ENCODE assay signal across 1 cellular context in the genomic region with DNA sequence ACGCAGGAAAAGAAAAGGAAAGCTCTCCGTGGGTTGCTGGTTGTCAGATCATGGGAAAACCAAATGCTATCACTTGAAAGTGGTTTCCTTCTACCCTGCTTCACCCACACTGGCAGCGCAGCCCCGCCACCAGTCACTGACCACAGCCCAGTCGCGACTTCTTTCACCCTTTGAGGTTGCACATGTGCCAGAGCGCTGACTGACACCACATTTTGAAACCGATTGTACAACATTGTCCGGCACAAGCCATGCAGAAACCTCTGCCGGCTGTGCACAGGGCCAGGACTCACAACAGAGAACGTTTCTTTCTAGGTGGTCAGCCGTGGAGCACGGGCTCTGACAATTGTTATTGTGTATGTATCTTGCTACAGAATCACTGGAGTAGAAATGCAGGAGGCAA.
TF ChIP-seq lines count a peak whose summit lies in the region.

No MANE protein-coding gene starts in this region.

TF ChIP-seq in H1, 55 proteins besides CTCF, POLR2A, EP300 and RAD21:
- TF ChIP-seq NANOG (IDR thresholded peaks at IDR 0.05; ENCODE audit: insufficient read depth, low read depth, low read length, poor library complexity, severe bottlenecking): no peak
- no peak for TF ChIP-seq TEAD4 (IDR thresholded peaks at IDR 0.05; ENCODE audit: low read depth, low read length)
- TF ChIP-seq CTBP2 (IDR thresholded peaks at IDR 0.05; ENCODE audit: borderline replicate concordance, insufficient read depth, insufficient read length, low read length): no peak
- no peak for TF ChIP-seq TAF1 (IDR thresholded peaks at IDR 0.05; ENCODE audit: low read depth, low read length)
- TF ChIP-seq SAP30 (IDR thresholded peaks at IDR 0.05; ENCODE audit: insufficient read depth, insufficient replicate concordance, low read length): no peak
- TF ChIP-seq KDM5A (IDR thresholded peaks at IDR 0.05; ENCODE audit: low read length): no peak
- TF ChIP-seq SP4 (IDR thresholded peaks at IDR 0.05; ENCODE audit: low read length): no peak
- TF ChIP-seq HDAC2 (IDR thresholded peaks at IDR 0.05; ENCODE audit: borderline replicate concordance in 1 of 2, low read depth in 2 of 2, low read length in 2 of 2): no peak
- no peak for TF ChIP-seq EGR1 (IDR thresholded peaks at IDR 0.05; ENCODE audit: borderline replicate concordance, low read depth, low read length)
- no peak for TF ChIP-seq TBP (IDR thresholded peaks at IDR 0.05; ENCODE audit: low read depth, low read length)
- no peak for TF ChIP-seq SP2 (IDR thresholded peaks at IDR 0.05; ENCODE audit: low read length)
- TF ChIP-seq, protein P1, sequence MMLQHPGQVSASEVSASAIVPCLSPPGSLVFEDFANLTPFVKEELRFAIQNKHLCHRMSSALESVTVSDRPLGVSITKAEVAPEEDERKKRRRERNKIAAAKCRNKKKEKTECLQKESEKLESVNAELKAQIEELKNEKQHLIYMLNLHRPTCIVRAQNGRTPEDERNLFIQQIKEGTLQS (IDR thresholded peaks at IDR 0.05; ENCODE audit: insufficient read depth, low read depth, low read length): no peak
- no peak for TF ChIP-seq KDM1A (IDR thresholded peaks at IDR 0.05; ENCODE audit: borderline replicate concordance, low read length)
- TF ChIP-seq, protein P2, sequence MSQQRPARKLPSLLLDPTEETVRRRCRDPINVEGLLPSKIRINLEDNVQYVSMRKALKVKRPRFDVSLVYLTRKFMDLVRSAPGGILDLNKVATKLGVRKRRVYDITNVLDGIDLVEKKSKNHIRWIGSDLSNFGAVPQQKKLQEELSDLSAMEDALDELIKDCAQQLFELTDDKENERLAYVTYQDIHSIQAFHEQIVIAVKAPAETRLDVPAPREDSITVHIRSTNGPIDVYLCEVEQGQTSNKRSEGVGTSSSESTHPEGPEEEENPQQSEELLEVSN (IDR thresholded peaks at IDR 0.05): no peak
- no peak for TF ChIP-seq POU5F1 (IDR thresholded peaks at IDR 0.05; ENCODE audit: low read depth, low read length)
- TF ChIP-seq JUN (IDR thresholded peaks at IDR 0.05; ENCODE audit: low read depth, low read length): no peak
- TF ChIP-seq EZH2 (IDR thresholded peaks at IDR 0.05; ENCODE audit: low read depth, low read length, severe bottlenecking): no peak
- TF ChIP-seq CHD2 (IDR thresholded peaks at IDR 0.05; ENCODE audit: low read length): no peak
- TF ChIP-seq MAFK (IDR thresholded peaks at IDR 0.05; ENCODE audit: low read depth, low read length): no peak
